ENCODE assay signal across 8 cellular contexts in genomic region chr3:113035387-113035982, GRCh38. TPM values are rescaled to one million over a fixed set of nuclear protein-coding genes. Genes with fewer than 3 reads are reported as not detected.
DNase-seq lines count a peak whose midpoint lies in the region; ATAC-seq and TF ChIP-seq lines count a peak whose summit lies in the region.

No MANE protein-coding gene starts in this region.

- H3K27ac ChIP-seq in CD4-positive, alpha-beta T cell (ENCODE audit: low read depth, low read length), result no peak overlapping the region

- H3K4me1 Mint-ChIP-seq in CD4-positive, alpha-beta T cell (ENCODE audit: low read depth), result peaks cover 5% of the 10 kb centered on the region
- H3K4me1 Mint-ChIP-seq in osteocyte (ENCODE audit: unreplicated experiment), result no peaks in the 10 kb centered on the region

- no peaks in the 10 kb centered on the region for H3K9me3 Mint-ChIP-seq in CD4-positive, alpha-beta T cell
- no peaks in the 10 kb centered on the region for H3K9me3 Mint-ChIP-seq in osteocyte (ENCODE audit: unreplicated experiment)

- H3K9me3 ChIP-seq in CD4-positive, alpha-beta T cell (ENCODE audit: control insufficient read depth, low read length), result no peaks in the 10 kb centered on the region

- DNase-seq in CD4-positive, alpha-beta T cell, result peak in 6 of 10 experiments; percentile 3 to 9 (median 7)
- DNase-seq in NCI-H526 treated with DMSO at 0.1 percent for 48 hours (lab: John Stamatoyannopoulos, UW) (peak; percentile 4), activated T-cell treated with anti-CD3 and anti-CD28 coated beads for 4 hours (peak; percentile 29), foreskin melanocyte (peak; percentile 45), osteocyte (ENCODE audit: extremely low spot score, unreplicated experiment) (no peak), posterior vena cava (ENCODE audit: low spot score) (no peak)

- no peak overlapping the region for H3K4me3 Mint-ChIP-seq in CD4-positive, alpha-beta T cell
- no peak overlapping the region for H3K4me3 Mint-ChIP-seq in osteocyte (ENCODE audit: unreplicated experiment)

- H3K36me3 Mint-ChIP-seq in CD4-positive, alpha-beta T cell (ENCODE audit: low read depth), result no peaks in the 10 kb centered on the region
- H3K36me3 Mint-ChIP-seq in osteocyte (ENCODE audit: unreplicated experiment), result no peaks in the 10 kb centered on the region

- peak; percentile 84 for ATAC-seq in CD4-positive, alpha-beta T cell (ENCODE audit: poor library complexity)
- peak; percentile 73 for ATAC-seq in GM18517 (IDR thresholded peaks at IDR 0.05; ENCODE audit: unreplicated experiment)
- peak; percentile 89 for ATAC-seq in HG03354 (IDR thresholded peaks at IDR 0.05; ENCODE audit: poor library complexity, severe bottlenecking, unreplicated experiment)

- H3K27ac Mint-ChIP-seq in CD4-positive, alpha-beta T cell, result no peak overlapping the region
- no peak overlapping the region for H3K27ac Mint-ChIP-seq in osteocyte (ENCODE audit: unreplicated experiment)

- intact Hi-C loops in CD4-positive, alpha-beta T cell (cut with DNase I, micrococcal nuclease), result loop anchor here (5.0 kb wide), 3 partner anchors 252 to 393 kb away; partner anchors contain the start of gene CCDC80 (in 2 of the 2)
- intact Hi-C loops in posterior vena cava (cut with DNase I), result no loop called here

- CTCF ChIA-PET in CD4-positive, alpha-beta T cell (lab: Charles Lee), result interaction anchor here (0.6 to 1.6 kb wide), 18 partner anchors 18 to 393 kb away, joined by 3 to 10 read pairs (median 4); partner anchors contain the start of genes CD200R1 and GTPBP8

- H3K27me3 ChIP-seq in CD4-positive, alpha-beta T cell (ENCODE audit: control insufficient read depth, insufficient read depth, low read length), result no peaks in the 10 kb centered on the region

- POLR2A ChIA-PET in CD4-positive, alpha-beta T cell (lab: Charles Lee), result interaction anchor here (1.0 kb wide), 3 partner anchors 14 to 44 kb away, joined by 3 to 7 read pairs (median 3); partner anchors contain the start of gene GTPBP8

- peak; percentile 88 for TF ChIP-seq CTCF in CD4-positive, alpha-beta T cell (IDR thresholded peaks at IDR 0.05)
- TF ChIP-seq CTCF in osteocyte (IDR thresholded peaks at IDR 0.05), result peak; percentile 80

- H3K27me3 Mint-ChIP-seq in CD4-positive, alpha-beta T cell, result no peaks in the 10 kb centered on the region
- no peaks in the 10 kb centered on the region for H3K27me3 Mint-ChIP-seq in osteocyte (ENCODE audit: unreplicated experiment)

RNA-seq across cellular contexts. Expression of gene GTPBP8, which starts 44.7 kb away (rescaled TPM):
- total RNA-seq in CD4-positive, alpha-beta T cell, result 10 to 100 TPM; 27.0 to 30.3 TPM
- 18.2 and 19.9 TPM in 2 replicates for total RNA-seq in osteocyte
- total RNA-seq in posterior vena cava, result 10 to 100 TPM; 11.1 to 15.0 TPM

Comparison
In these comparisons a context has a peak if more than half of its experiments do, and no peak if none do; other contexts are left out.
1. DNase-seq: peak in CD4-positive, alpha-beta T cell (6 of 10), NCI-H526 treated with DMSO at 0.1 percent for 48 hours (single experiment), activated T-cell treated with anti-CD3 and anti-CD28 coated beads for 4 hours (single experiment) and foreskin melanocyte (single experiment); none in osteocyte (single experiment) and posterior vena cava (single experiment).
2. intact Hi-C loops: an anchor here in CD4-positive, alpha-beta T cell (5.0 kb wide); none called in posterior vena cava.
3. Peak in every context shown above with its lines, with median percentiles within 50 percentile points of each other: ATAC-seq.